Comparison of ENCODE assay signal across 22 cellular contexts in the genomic region with DNA sequence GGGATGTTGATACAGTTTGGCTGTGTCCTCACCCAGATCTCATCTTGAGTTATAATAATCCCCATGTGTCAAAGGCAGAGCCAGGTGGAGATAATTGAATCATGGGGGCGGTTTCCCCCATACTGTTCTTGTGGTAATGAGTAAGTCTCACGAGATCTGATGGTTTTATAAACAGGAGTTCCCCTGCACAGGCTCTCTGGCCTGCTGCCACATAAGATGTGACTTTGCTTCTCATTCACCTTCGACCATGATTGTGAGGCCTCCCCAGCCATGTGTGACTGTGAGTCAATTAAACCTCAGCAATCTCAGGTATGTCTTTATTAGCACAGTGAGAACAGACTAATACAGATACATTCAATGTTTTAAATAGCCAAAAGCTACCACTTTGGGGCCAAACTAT. TPM values are rescaled to one million over a fixed set of nuclear protein-coding genes. Genes with fewer than 3 reads are reported as not detected.
DNase-seq lines count a peak whose midpoint lies in the region; ATAC-seq and TF ChIP-seq lines count a peak whose summit lies in the region.
"Had no signal": no experiment of that assay in that cellular context is flagged by ENCODE, and none has a peak within 500 bp of the region (broad histone marks: within the 10 kb centered on the region; RNA-seq: fewer than 3 reads in every experiment).

No MANE protein-coding gene starts in this region.

- H2AFZ ChIP-seq in HCT116 (ENCODE audit: low read depth, low read length, poor library complexity, severe bottlenecking) = no peak overlapping the region

- peaks cover 9% of the 10 kb centered on the region for H3K79me2 ChIP-seq in HCT116 (ENCODE audit: insufficient read depth, low read length)

- peaks cover 16% of the 10 kb centered on the region for H3K27me3 Mint-ChIP-seq in activated CD4-positive, alpha-beta T cell treated with anti-CD3 and anti-CD28 coated beads for 36 hours
- H3K27me3 Mint-ChIP-seq in activated CD4-positive, alpha-beta T cell treated with anti-CD3 and anti-CD28 coated beads, Interleukin-2, amount 10 ng/mL, durations not matched to agents 7 days and 5 days = peaks cover 2% of the 10 kb centered on the region
- H3K27me3 Mint-ChIP-seq: activated B cell treated with CpG ODN at 0.5 μM for 24 hours had no signal

- H3K9me3 ChIP-seq in HCT116 (ENCODE audit: control insufficient read depth in 1 of 2, insufficient read depth in 1 of 2, low read depth in 1 of 2, low read length in 2 of 2) = no peaks in the 10 kb centered on the region
- no peaks in the 10 kb centered on the region for H3K9me3 ChIP-seq in Peyer's patch

- H3K4me2 ChIP-seq in HCT116 (ENCODE audit: low read length) = peak overlapping the region; percentile 19; the same call in 1 of the 2 replicates

- H3K4me1 ChIP-seq in HCT116 (ENCODE audit: control insufficient read depth in 1 of 2, insufficient read depth in 2 of 2, low read length in 2 of 2) (peaks cover 0 to 15% of the 10 kb centered on the region in 2 experiments; a peak in 2 of 4 replicates), Peyer's patch (no peaks in the 10 kb centered on the region)
- H3K4me1 ChIP-seq: ascending aorta, left ventricle myocardium inferior had no signal

- POLR2A ChIA-PET in activated CD4-positive, alpha-beta T cell treated with anti-CD3 and anti-CD28 coated beads for 36 hours (lab: Charles Lee) = no interaction called here
- POLR2A ChIA-PET in activated CD4-positive, alpha-beta T cell treated with anti-CD3 and anti-CD28 coated beads, Interleukin-2, amount 10 ng/mL, durations not matched to agents 7 days and 5 days (lab: Charles Lee) = no interaction called here
- POLR2A ChIA-PET in HCT116 (lab: Charles Lee) = no interaction called here

- no peaks in the 10 kb centered on the region; the same call in 1 of the 2 replicates for H4K20me1 ChIP-seq in HCT116 (ENCODE audit: insufficient read depth)

- no peak overlapping the region for H3K27ac Mint-ChIP-seq in activated CD4-positive, alpha-beta T cell treated with anti-CD3 and anti-CD28 coated beads for 36 hours
- H3K27ac Mint-ChIP-seq in activated CD4-positive, alpha-beta T cell treated with anti-CD3 and anti-CD28 coated beads, Interleukin-2, amount 10 ng/mL, durations not matched to agents 7 days and 5 days = no peak overlapping the region
- H3K27ac Mint-ChIP-seq: activated B cell treated with CpG ODN at 0.5 μM for 24 hours; CD4-positive, alpha-beta T cell; IgD-negative memory B cell had no signal

- H3K27ac ChIP-seq in HCT116 (ENCODE audit: low read depth, low read length) (no peak overlapping the region), VCaP (peak overlapping the region; percentile 47; the same call in 1 of the 2 replicates), Peyer's patch (no peak overlapping the region)
- H3K27ac ChIP-seq: ascending aorta, left ventricle myocardium inferior had no signal

- TF ChIP-seq POLR2A in HCT116 (IDR thresholded peaks at IDR 0.05; ENCODE audit: borderline replicate concordance, extremely low read depth, insufficient read depth, insufficient read length) = no peak
- no peak for TF ChIP-seq POLR2A in Peyer's patch (IDR thresholded peaks at IDR 0.05)

- BruUV-seq in HCT116 (replicated peaks; lab: Mats Ljungman, UMichigan) = no TSS peak

- H3K4me3 ChIP-seq in HCT116 (replicated peaks in 1 of 2; ENCODE audit: low read depth in 1 of 2, low read length in 2 of 2) = no peak overlapping the region
- H3K4me3 ChIP-seq in Peyer's patch = no peak overlapping the region
- H3K4me3 ChIP-seq: ascending aorta, left ventricle myocardium inferior had no signal

- DNase-seq in activated CD4-positive, alpha-beta T cell treated with anti-CD3 and anti-CD28 coated beads for 36 hours = peak; percentile 14
- no peak for DNase-seq in activated CD4-positive, alpha-beta T cell treated with anti-CD3 and anti-CD28 coated beads, Interleukin-2, amount 10 ng/mL, durations not matched to agents 7 days and 5 days
- DNase-seq in HCT116 (ENCODE audit: low read depth, low spot score) (peak; percentile 2), left kidney (ENCODE audit: low read depth, low spot score) (peak; percentile 17), OCI-M2 (lab: John Stamatoyannopoulos, UW; ENCODE audit: unreplicated experiment) (no peak), Peyer's patch (no peak)
- DNase-seq: activated B cell treated with CpG ODN at 0.5 μM for 24 hours; activated naive CD4-positive, alpha-beta T cell treated with Interleukin-2 at 50 U/mL for 16 hours; CD4-positive, alpha-beta T cell; cortex of kidney; foreskin melanocyte; left ventricle myocardium inferior; NCI-H1092; NK-92 treated with Interleukin-12 subunit alpha and Interleukin-12 subunit beta, amount 100 ng/mL, for 24 hours; SHP77; stimulated activated CD4-positive, alpha-beta T cell treated with anti-CD3 and anti-CD28 coated beads, Interleukin-2, amount 100 ng/mL, for 48 hours; T-helper 2 cell had no signal

- ATAC-seq in activated CD4-positive, alpha-beta T cell treated with anti-CD3 and anti-CD28 coated beads for 36 hours = no peak
- ATAC-seq in HCT116 = peak; percentile 55
- no peak for ATAC-seq in SK-N-SH treated with all-trans-retinoic acid at 6 μM for 48 hours

- H3K9ac ChIP-seq in HCT116 (ENCODE audit: low read length) = no peak overlapping the region; the same call in 1 of the 2 replicates

- H3K27me3 ChIP-seq in HCT116 (ENCODE audit: insufficient read depth, low read length) = no peaks in the 10 kb centered on the region
- H3K27me3 ChIP-seq in Peyer's patch = no peaks in the 10 kb centered on the region
- H3K27me3 ChIP-seq: ascending aorta had no signal

- no peaks in the 10 kb centered on the region for H3K4me1 Mint-ChIP-seq in activated CD4-positive, alpha-beta T cell treated with anti-CD3 and anti-CD28 coated beads for 36 hours
- no peaks in the 10 kb centered on the region for H3K4me1 Mint-ChIP-seq in activated CD4-positive, alpha-beta T cell treated with anti-CD3 and anti-CD28 coated beads, Interleukin-2, amount 10 ng/mL, durations not matched to agents 7 days and 5 days
- H3K4me1 Mint-ChIP-seq: activated B cell treated with CpG ODN at 0.5 μM for 24 hours had no signal

- RAD21 ChIA-PET in HCT116 (lab: Charles Lee; ENCODE audit: low non-redundant PET in 1 of 2, low total read pairs in 2 of 2, uncharacterized antibody in 2 of 2, unreplicated experiment in 2 of 2) = no interaction called here

- H3K36me3 Mint-ChIP-seq in activated CD4-positive, alpha-beta T cell treated with anti-CD3 and anti-CD28 coated beads for 36 hours (ENCODE audit: low read depth) = no peaks in the 10 kb centered on the region
- no peaks in the 10 kb centered on the region for H3K36me3 Mint-ChIP-seq in activated CD4-positive, alpha-beta T cell treated with anti-CD3 and anti-CD28 coated beads, Interleukin-2, amount 10 ng/mL, durations not matched to agents 7 days and 5 days (ENCODE audit: low read depth)

- H3K36me3 ChIP-seq in HCT116 (ENCODE audit: control insufficient read depth in 1 of 2, insufficient read depth in 2 of 2, low read length in 2 of 2) (no peaks in the 10 kb centered on the region), Peyer's patch (no peaks in the 10 kb centered on the region)
- H3K36me3 ChIP-seq: ascending aorta, left ventricle myocardium inferior had no signal

- CTCF ChIA-PET in activated CD4-positive, alpha-beta T cell treated with anti-CD3 and anti-CD28 coated beads for 36 hours (lab: Charles Lee) = no interaction called here
- CTCF ChIA-PET in activated CD4-positive, alpha-beta T cell treated with anti-CD3 and anti-CD28 coated beads, Interleukin-2, amount 10 ng/mL, durations not matched to agents 7 days and 5 days (lab: Charles Lee) = no interaction called here
- CTCF ChIA-PET in HCT116 (lab: Charles Lee) = no interaction called here

- no peaks in the 10 kb centered on the region for H3K9me3 Mint-ChIP-seq in activated CD4-positive, alpha-beta T cell treated with anti-CD3 and anti-CD28 coated beads for 36 hours (ENCODE audit: low read depth)
- H3K9me3 Mint-ChIP-seq in activated CD4-positive, alpha-beta T cell treated with anti-CD3 and anti-CD28 coated beads, Interleukin-2, amount 10 ng/mL, durations not matched to agents 7 days and 5 days = no peaks in the 10 kb centered on the region
- H3K9me3 Mint-ChIP-seq: activated B cell treated with CpG ODN at 0.5 μM for 24 hours; CD4-positive, alpha-beta T cell had no signal

- no peak overlapping the region for H3K4me3 Mint-ChIP-seq in activated CD4-positive, alpha-beta T cell treated with anti-CD3 and anti-CD28 coated beads for 36 hours
- H3K4me3 Mint-ChIP-seq in activated CD4-positive, alpha-beta T cell treated with anti-CD3 and anti-CD28 coated beads, Interleukin-2, amount 10 ng/mL, durations not matched to agents 7 days and 5 days = no peak overlapping the region
- H3K4me3 Mint-ChIP-seq: activated B cell treated with CpG ODN at 0.5 μM for 24 hours; CD4-positive, alpha-beta T cell; IgD-negative memory B cell had no signal

- intact Hi-C loops in activated CD4-positive, alpha-beta T cell treated with anti-CD3 and anti-CD28 coated beads for 36 hours (cut with DNase I, micrococcal nuclease) = no loop called here
- intact Hi-C loops in HCT116 (cut with micrococcal nuclease) = no loop called here

- TF ChIP-seq CTCF in HCT116 (IDR thresholded peaks at IDR 0.05 in 2 of 3, conservative IDR thresholded peaks at IDR 0.05 in 1 of 3; ENCODE audit: borderline replicate concordance in 1 of 3, insufficient read depth in 1 of 3, low read depth in 2 of 3, low read length in 2 of 3) = no peak
- no peak for TF ChIP-seq CTCF in VCaP (conservative IDR thresholded peaks at IDR 0.05)
- no peak for TF ChIP-seq CTCF in Peyer's patch (IDR thresholded peaks at IDR 0.05)

- TF ChIP-seq RAD21 in HCT116 (IDR thresholded peaks at IDR 0.05; ENCODE audit: low read depth) = no peak

- no peaks in the 10 kb centered on the region for H3K9me2 ChIP-seq in HCT116 (ENCODE audit: insufficient read depth)

TF ChIP-seq in HCT116, 20 proteins besides CTCF, POLR2A, EP300 and RAD21 (continues in another document):
- no peak for TF ChIP-seq SP1 (IDR thresholded peaks at IDR 0.05; ENCODE audit: low read depth)

TF ChIP-seq in SK-N-SH treated with all-trans-retinoic acid at 6 μM for 48 hours, 23 proteins besides CTCF, POLR2A, EP300 and RAD21 (continues in another document):
- TF ChIP-seq SNAI2 (CRISPR knock-in tag; IDR thresholded peaks at IDR 0.05) = no peak

RNA-seq across cellular contexts. Expression of gene SLC35F3, which starts 41.1 kb away (rescaled TPM):
- total RNA-seq in activated CD4-positive, alpha-beta T cell treated with anti-CD3 and anti-CD28 coated beads for 36 hours = 1 to 10 TPM in 1 of 2 experiments, under 1 TPM in 1; 0.86 to 1.8 TPM
- 1 to 10 TPM; 5.9 to 6.5 TPM for total RNA-seq in activated CD4-positive, alpha-beta T cell treated with anti-CD3 and anti-CD28 coated beads, Interleukin-2, amount 10 ng/mL, durations not matched to agents 7 days and 5 days
- total RNA-seq in HCT116 (2021; ENCODE audit: unreplicated experiment) (6.4 TPM), Peyer's patch (1 to 10 TPM in 1 of 4 donors, not detected in 3; 1.7 TPM)
- 3.4 and 4.2 TPM in 2 replicates for polyA plus RNA-seq in HCT116 (2012)
- total RNA-seq: activated B cell treated with CpG ODN at 0.5 μM for 24 hours, left ventricle myocardium inferior, osteocyte had no signal
- polyA plus RNA-seq: IgD-negative memory B cell had no signal

Comparison
In these comparisons a context has a peak if more than half of its experiments do, and no peak if none do; other contexts are left out.
1. DNase-seq: peak in activated CD4-positive, alpha-beta T cell treated with anti-CD3 and anti-CD28 coated beads for 36 hours (single experiment), HCT116 (single experiment) and left kidney (single experiment); none in activated CD4-positive, alpha-beta T cell treated with anti-CD3 and anti-CD28 coated beads, Interleukin-2, amount 10 ng/mL, durations not matched to agents 7 days and 5 days (single experiment), OCI-M2 (single experiment) and Peyer's patch (0 of 3).